Comparison of ENCODE assay signal across 34 cellular contexts in the genomic region with DNA sequence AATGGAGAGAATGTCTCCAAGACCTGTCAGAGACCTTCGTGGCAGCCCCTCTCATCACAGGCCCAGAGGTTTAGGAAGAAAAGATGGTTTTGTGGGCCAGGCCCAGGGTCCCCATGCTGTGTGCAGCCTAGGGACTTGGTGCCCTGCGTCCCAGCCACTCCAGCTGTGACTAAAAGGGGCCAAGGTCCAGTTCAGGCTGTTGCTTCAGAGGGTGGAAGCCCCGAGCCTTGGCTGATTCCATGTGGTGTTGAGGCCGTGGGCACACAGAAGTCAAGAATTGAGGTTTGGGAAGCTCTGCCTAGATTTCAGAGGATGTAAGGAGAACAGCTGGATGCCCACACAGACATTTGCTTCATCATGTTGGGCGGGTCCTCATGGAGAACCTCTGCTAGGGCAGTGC.
"Had no signal": no experiment of that assay in that cellular context is flagged by ENCODE, and none has a peak within 500 bp of the region (broad histone marks: within the 10 kb centered on the region; RNA-seq: fewer than 3 reads in every experiment).

No MANE protein-coding gene starts in this region.

- DNase-seq: Karpas-422, Kasumi-1, MG63, MM.1S, MV-4-11, NCI-H1048, NCI-H1092, NCI-H1092 treated with DMSO at 0.1 percent for 48 hours, NCI-H1105, NCI-H1105 treated with DMSO at 0.1 percent for 48 hours, NCI-H1417, NCI-H1417 treated with DMSO at 0.1 percent for 48 hours, NCI-H1436, NCI-H1436 treated with DMSO at 0.1 percent for 48 hours, NCI-H146, NCI-H1694, NCI-H1694 treated with DMSO at 0.1 percent for 48 hours, NCI-H187, NCI-H187 treated with DMSO at 0.1 percent for 48 hours, NCI-H1930, NCI-H2029, NCI-H2029 treated with DMSO at 0.1 percent for 48 hours, NCI-H2081, NCI-H2081 treated with DMSO at 0.1 percent for 48 hours, NCI-H2107, NCI-H2171, NCI-H2171 treated with DMSO at 0.1 percent for 48 hours, NCI-H2227 treated with DMSO at 0.1 percent for 48 hours, NCI-H226, NCI-H345, NCI-H446, NCI-H446 treated with DMSO at 0.1 percent for 48 hours, NCI-H510A had no signal

- H3K9me3 ChIP-seq: MG63 had no signal

- H3K27me3 ChIP-seq: MG63 had no signal

- H3K9ac ChIP-seq: KMS-11 had no signal

- H3K27ac ChIP-seq: KMS-11 had no signal

- H3K4me3 ChIP-seq: MG63 had no signal

- H3K36me3 ChIP-seq: MG63 had no signal

- H3K4me2 ChIP-seq: KMS-11 had no signal
